In the genomic region with DNA sequence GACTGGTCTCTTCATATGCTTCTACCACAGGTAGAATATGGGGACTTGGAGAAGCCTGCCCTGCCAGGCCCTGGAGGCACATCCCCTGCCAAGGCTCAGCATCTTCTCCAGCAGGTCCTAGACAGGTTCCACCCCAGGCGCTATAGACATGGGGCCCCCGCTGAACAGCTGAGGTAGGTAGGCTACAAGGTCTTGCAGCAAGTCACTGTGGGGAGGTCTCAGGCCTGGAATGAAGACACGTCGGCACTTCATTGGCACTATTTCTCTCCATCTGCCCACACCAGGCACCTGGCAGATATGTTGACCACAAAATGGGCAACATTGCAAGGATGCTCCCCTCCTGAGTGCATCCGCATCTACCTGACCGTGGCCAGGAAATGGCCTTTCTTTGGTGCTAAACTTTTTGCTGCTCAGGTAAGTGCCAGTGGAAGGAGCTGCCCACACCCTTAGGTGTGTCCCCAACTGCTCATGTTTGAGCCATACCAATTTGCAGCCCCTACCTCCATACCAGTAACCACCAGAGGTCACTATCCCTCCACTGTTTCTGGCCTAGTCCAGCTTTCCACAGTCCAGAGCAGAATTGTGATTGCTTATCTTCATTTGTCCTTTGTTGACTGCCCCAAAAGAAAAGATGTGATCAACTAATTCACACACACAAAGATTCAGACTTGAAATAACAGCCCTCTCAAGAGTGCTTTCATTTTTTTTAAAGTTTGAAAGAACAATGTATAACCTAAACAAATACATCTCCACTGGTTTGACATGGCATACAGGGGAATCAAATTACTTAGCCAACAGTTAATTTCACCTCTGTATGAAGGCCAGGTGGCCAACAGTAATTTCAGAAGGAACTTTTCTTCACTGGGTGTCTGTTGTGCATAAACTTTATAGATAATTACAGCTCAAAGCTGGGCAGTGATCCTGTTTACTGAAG, we compare ENCODE assay signal across 8 cellular contexts. TPM values are rescaled to one million over a fixed set of nuclear protein-coding genes. Genes with fewer than 3 reads are reported as not detected.
DNase-seq lines count a peak whose midpoint lies in the region; ATAC-seq and TF ChIP-seq lines count a peak whose summit lies in the region.

No MANE protein-coding gene starts in this region.

- H3K9me3 Mint-ChIP-seq in endodermal cell = no peaks in the 10 kb centered on the region

- H3K27me3 Mint-ChIP-seq in endodermal cell (ENCODE audit: insufficient read depth) = no peaks in the 10 kb centered on the region

- CTCF ChIA-PET in AG04450 (lab: Charles Lee) = interaction anchor here (0.5 to 8.3 kb wide), 26 partner anchors 8 to 1260 kb away, joined by 3 to 208 read pairs (median 4); partner anchors contain the start of genes ARG2, PIGH, RDH11 and RDH12

- ATAC-seq in SK-N-SH treated with all-trans-retinoic acid at 6 μM for 48 hours (peak; percentile 96), mucosa of descending colon (peak; percentile 82), HG03135 (IDR thresholded peaks at IDR 0.05; ENCODE audit: unreplicated experiment) (no peak)

- H3K4me3 ChIP-seq in AG04450 (ENCODE audit: low read depth, low read length) (no peak overlapping the region), endodermal cell (ENCODE audit: low read length) (no peak overlapping the region), mucosa of descending colon (no peak overlapping the region)

- POLR2A ChIA-PET in AG04450 (lab: Yijun Ruan, JAX) = no interaction called here

- H3K36me3 ChIP-seq in endodermal cell (ENCODE audit: control insufficient read depth, insufficient read depth, low read length) (peaks cover 31% of the 10 kb centered on the region), mucosa of descending colon (ENCODE audit: low read depth) (no peaks in the 10 kb centered on the region)

- H3K9ac ChIP-seq in endodermal cell (ENCODE audit: extremely low read depth, low read length, poor library complexity, severe bottlenecking) = no peak overlapping the region

- H3K36me3 Mint-ChIP-seq in endodermal cell (ENCODE audit: low read depth) = peaks cover 31% of the 10 kb centered on the region

- WGBS in endodermal cell (ENCODE audit: insufficient coverage in 1 of 2, insufficient read length in 1 of 2), 2 experiments = 85 to 89% methylated on average over 5 to 6 of the region's 6 CpGs

- TF ChIP-seq CTCF in AG04450 (IDR thresholded peaks at IDR 0.05; ENCODE audit: low read depth, low read length) = peak; percentile 85
- peak; percentile 87 for TF ChIP-seq CTCF in endodermal cell (conservative IDR thresholded peaks at IDR 0.05)
- TF ChIP-seq CTCF in mucosa of descending colon (IDR thresholded peaks at IDR 0.05) = no peak

- H3K27ac Mint-ChIP-seq in endodermal cell = no peak overlapping the region

- intact Hi-C loops in mucosa of descending colon (cut with DNase I, micrococcal nuclease) = no loop called here

- no peak overlapping the region for H3K27ac ChIP-seq in AG04450 (ENCODE audit: low read depth, low read length)
- H3K27ac ChIP-seq in endodermal cell (ENCODE audit: low read depth, low read length) = no peak overlapping the region

- peaks cover 5% of the 10 kb centered on the region for H3K27me3 ChIP-seq in AG04450 (ENCODE audit: control insufficient read depth, insufficient read depth, low read length)
- no peaks in the 10 kb centered on the region for H3K27me3 ChIP-seq in endodermal cell (ENCODE audit: control insufficient read depth, insufficient read depth, low read length, poor library complexity, severe bottlenecking)

- no peak overlapping the region for H3K4me3 Mint-ChIP-seq in endodermal cell

- no peak for DNase-seq in AG04450 (ENCODE audit: low read depth, low spot score)
- peak; percentile 51 for DNase-seq in EL
- DNase-seq in HT1080 (ENCODE audit: low read depth) = peak; percentile 53
- peak; percentile 77 for DNase-seq in endodermal cell
- DNase-seq in mucosa of descending colon = peak in 1 of 3 donors; percentile 58
- DNase-seq in activated CD4-positive, CD25-positive, alpha-beta regulatory T cell (lab: John Stamatoyannopoulos, UW) = no peak

- no peaks in the 10 kb centered on the region for H3K9me3 ChIP-seq in AG04450 (ENCODE audit: control insufficient read depth, insufficient read depth, low read length)
- no peaks in the 10 kb centered on the region for H3K9me3 ChIP-seq in endodermal cell (ENCODE audit: control insufficient read depth, low read length)
- H3K9me3 ChIP-seq in mucosa of descending colon = no peaks in the 10 kb centered on the region

- no peaks in the 10 kb centered on the region for H3K4me1 Mint-ChIP-seq in endodermal cell

- H3K4me1 ChIP-seq in endodermal cell (ENCODE audit: control insufficient read depth, insufficient read depth, low read length) (no peaks in the 10 kb centered on the region), mucosa of descending colon (ENCODE audit: low read depth) (no peaks in the 10 kb centered on the region)

TF ChIP-seq in SK-N-SH treated with all-trans-retinoic acid at 6 μM for 48 hours, 23 proteins besides CTCF, POLR2A, EP300 and RAD21 (continues in another document):
- TF ChIP-seq TSHZ2 (CRISPR knock-in tag; IDR thresholded peaks at IDR 0.05) = no peak
- TF ChIP-seq ESRRG (CRISPR knock-in tag; IDR thresholded peaks at IDR 0.05) = no peak
- no peak for TF ChIP-seq RARB (CRISPR knock-in tag; IDR thresholded peaks at IDR 0.05)
- no peak for TF ChIP-seq OSR1 (CRISPR knock-in tag; IDR thresholded peaks at IDR 0.05)
- TF ChIP-seq, protein P1, sequence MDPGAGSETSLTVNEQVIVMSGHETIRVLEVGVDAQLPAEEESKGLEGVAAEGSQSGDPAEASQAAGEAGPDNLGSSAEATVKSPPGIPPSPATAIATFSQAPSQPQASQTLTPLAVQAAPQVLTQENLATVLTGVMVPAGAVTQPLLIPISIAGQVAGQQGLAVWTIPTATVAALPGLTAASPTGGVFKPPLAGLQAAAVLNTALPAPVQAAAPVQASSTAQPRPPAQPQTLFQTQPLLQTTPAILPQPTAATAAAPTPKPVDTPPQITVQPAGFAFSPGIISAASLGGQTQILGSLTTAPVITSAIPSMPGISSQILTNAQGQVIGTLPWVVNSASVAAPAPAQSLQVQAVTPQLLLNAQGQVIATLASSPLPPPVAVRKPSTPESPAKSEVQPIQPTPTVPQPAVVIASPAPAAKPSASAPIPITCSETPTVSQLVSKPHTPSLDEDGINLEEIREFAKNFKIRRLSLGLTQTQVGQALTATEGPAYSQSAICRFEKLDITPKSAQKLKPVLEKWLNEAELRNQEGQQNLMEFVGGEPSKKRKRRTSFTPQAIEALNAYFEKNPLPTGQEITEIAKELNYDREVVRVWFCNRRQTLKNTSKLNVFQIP (CRISPR knock-in tag; IDR thresholded peaks at IDR 0.05; ENCODE audit: borderline replicate concordance, low read depth) = no peak
- TF ChIP-seq ISL1 (CRISPR knock-in tag; IDR thresholded peaks at IDR 0.05) = no peak
- no peak for TF ChIP-seq ZC3H10 (CRISPR knock-in tag; IDR thresholded peaks at IDR 0.05)
- TF ChIP-seq SNAI2 (CRISPR knock-in tag; IDR thresholded peaks at IDR 0.05) = no peak
- no peak for TF ChIP-seq TCF4 (CRISPR knock-in tag; IDR thresholded peaks at IDR 0.05; ENCODE audit: borderline replicate concordance)

RNA-seq across cellular contexts. Expression of gene PIGH, which starts 16.1 kb away (rescaled TPM):
- polyA plus RNA-seq in AG04450 (2011; rRNA removed) = 16.0 and 17.6 TPM in 2 replicates
- 7.8 and 8.2 TPM in 2 replicates for polyA minus RNA-seq in AG04450 (2011; rRNA and poly(A)+ RNA removed)
- total RNA-seq in HT1080 (2014; rRNA removed; shearing (Covaris generic)) = 25.4 and 37.4 TPM in 2 replicates
- 15.9 and 18.6 TPM in 2 replicates for polyA plus RNA-seq in HT1080 (2015; cell fraction: cytosol; rRNA removed)
- 19.9 and 25.5 TPM in 2 replicates for polyA plus RNA-seq in HT1080 (2015; cell fraction: nucleus; rRNA removed)
- total RNA-seq in endodermal cell (1 to 10 TPM; 4.5 to 7.5 TPM), mucosa of descending colon (10 to 100 TPM; 16.6 to 20.0 (median 16.7) TPM)
- polyA plus RNA-seq in endodermal cell (2013, experiment 1 of 2) = 20.4 TPM
- 17.6 TPM for polyA plus RNA-seq in endodermal cell (2013, experiment 2 of 2)

RNA-seq across cellular contexts. Expression of gene ARG2, which starts 35.7 kb away (rescaled TPM):
- polyA plus RNA-seq in AG04450 (2011; rRNA removed) = 2.6 TPM in 2 replicates
- polyA minus RNA-seq in AG04450 (2011; rRNA and poly(A)+ RNA removed) = 4.5 and 4.6 TPM in 2 replicates
- total RNA-seq in HT1080 (2014; rRNA removed; shearing (Covaris generic)) = 20.6 and 22.8 TPM in 2 replicates
- 25.2 and 33.0 TPM in 2 replicates for polyA plus RNA-seq in HT1080 (2015; cell fraction: cytosol; rRNA removed)
- polyA plus RNA-seq in HT1080 (2015; cell fraction: nucleus; rRNA removed) = 23.2 and 23.3 TPM in 2 replicates
- total RNA-seq in endodermal cell (10 to 100 TPM; 19.4 to 25.4 TPM), mucosa of descending colon (1 to 10 TPM in 2 of 3 donors, under 1 TPM in 1; 0.84 to 5.0 (median 4.4) TPM)
- polyA plus RNA-seq in endodermal cell (2013, experiment 1 of 2) = 17.2 TPM
- 16.2 TPM for polyA plus RNA-seq in endodermal cell (2013, experiment 2 of 2)

RNA-seq across cellular contexts. Expression of gene PLEKHH1, which starts 50.9 kb away (rescaled TPM):
- polyA plus RNA-seq in AG04450 (2011; rRNA removed) = 0.15 and 0.19 TPM in 2 replicates
- polyA minus RNA-seq in AG04450 (2011; rRNA and poly(A)+ RNA removed) = 0.30 and 0.41 TPM in 2 replicates
- total RNA-seq in HT1080 (2014; rRNA removed; shearing (Covaris generic)) = 4.2 and 4.3 TPM in 2 replicates
- polyA plus RNA-seq in HT1080 (2015; cell fraction: cytosol; rRNA removed) = 4.0 and 5.0 TPM in 2 replicates
- 23.8 and 27.3 TPM in 2 replicates for polyA plus RNA-seq in HT1080 (2015; cell fraction: nucleus; rRNA removed)
- total RNA-seq in endodermal cell (10 to 100 TPM; 59.9 to 61.1 TPM), mucosa of descending colon (100 to 1,000 TPM in 1 of 3 donors, 10 to 100 TPM in 2; 45.8 to 110 (median 61.5) TPM)
- 13.3 TPM for polyA plus RNA-seq in endodermal cell (2013, experiment 1 of 2)
- 12.7 TPM for polyA plus RNA-seq in endodermal cell (2013, experiment 2 of 2)

Comparison
In these comparisons a context has a peak if more than half of its experiments do, and no peak if none do; other contexts are left out.
1. DNase-seq: peak in EL (single experiment), HT1080 (single experiment) and endodermal cell (single experiment); none in AG04450 (single experiment) and activated CD4-positive, CD25-positive, alpha-beta regulatory T cell (0 of 4).